In genomic region chr5:108748354-108749129, GRCh38 we compare ENCODE assay signal across 8 cellular contexts. TPM values are rescaled to one million over a fixed set of nuclear protein-coding genes. Genes with fewer than 3 reads are reported as not detected.
DNase-seq lines count a peak whose midpoint lies in the region; ATAC-seq lines count a peak whose summit lies in the region.

No MANE protein-coding gene starts in this region.

- H3K27ac Mint-ChIP-seq in CD8-positive, alpha-beta memory T cell, result peak overlapping the region; percentile 90 to 98 (median 94)

- H3K9me3 Mint-ChIP-seq in CD8-positive, alpha-beta memory T cell, result no peaks in the 10 kb centered on the region

- H3K4me1 Mint-ChIP-seq in CD8-positive, alpha-beta memory T cell, result peaks cover 10 to 18% (median 14%) of the 10 kb centered on the region in 3 donors

- peak; percentile 93 for ATAC-seq in GM19452 (IDR thresholded peaks at IDR 0.05; ENCODE audit: unreplicated experiment)

- peak overlapping the region; percentile 88 for H3K27ac ChIP-seq in CD8-positive, alpha-beta memory T cell (ENCODE audit: low read depth, low read length)

- CTCF ChIA-PET in CD8-positive, alpha-beta memory T cell (lab: Charles Lee), result interaction anchor here (1.5 to 1.8 kb wide), 2 partner anchors 10 to 20 kb away, joined by 3 to 7 read pairs; no protein-coding TSS in a partner anchor

- peaks cover 10% of the 10 kb centered on the region for H3K4me1 ChIP-seq in CD8-positive, alpha-beta memory T cell (ENCODE audit: insufficient read depth, low read length)

- H3K36me3 ChIP-seq in CD8-positive, alpha-beta memory T cell (ENCODE audit: insufficient read depth, low read length), result no peaks in the 10 kb centered on the region

- peak; percentile 95 to 99 (median 98) for DNase-seq in CD8-positive, alpha-beta memory T cell
- DNase-seq in HK-2 (ENCODE audit: unreplicated experiment) (peak; percentile 98), NCI-H82 treated with DMSO at 0.1 percent for 48 hours (lab: John Stamatoyannopoulos, UW; ENCODE audit: unreplicated experiment) (peak; percentile 95), lung microvascular endothelial cell (ENCODE audit: low read depth in 2 of 2) (peak; percentile 99)
- DNase-seq in activated CD8-positive, alpha-beta memory T cell treated with anti-CD3 and anti-CD28 coated beads for 24 hours, result peak; percentile 97
- DNase-seq in effector CD8-positive, alpha-beta T cell (lab: John Stamatoyannopoulos, UW), result peak; percentile 96
- DNase-seq in stimulated activated CD4-positive, alpha-beta T cell treated with anti-CD3 and anti-CD28 coated beads, TNF-alpha, amount 100 ng/mL, for 48 hours (ENCODE audit: low read depth in 3 of 3), result peak; percentile 92 to 98 (median 93)

- peaks cover 2 to 7% of the 10 kb centered on the region in 2 donors for H3K27me3 Mint-ChIP-seq in CD8-positive, alpha-beta memory T cell

- peak overlapping the region; percentile 84 for H3K4me3 ChIP-seq in CD8-positive, alpha-beta memory T cell (ENCODE audit: low read length)

- H3K9me3 ChIP-seq in CD8-positive, alpha-beta memory T cell (ENCODE audit: low read length), result no peaks in the 10 kb centered on the region

- peak overlapping the region; percentile 87 to 96 (median 93) for H3K4me3 Mint-ChIP-seq in CD8-positive, alpha-beta memory T cell

- H3K27me3 ChIP-seq in CD8-positive, alpha-beta memory T cell (ENCODE audit: insufficient read depth, low read length, poor library complexity, severe bottlenecking), result no peaks in the 10 kb centered on the region

- H3K36me3 Mint-ChIP-seq in CD8-positive, alpha-beta memory T cell, result peaks cover 0 to 7% (median 0%) of the 10 kb centered on the region in 3 donors

- POLR2A ChIA-PET in CD8-positive, alpha-beta memory T cell (lab: Charles Lee), result interaction anchor here (1.9 kb wide), 1 partner anchor 21 kb away, joined by 5 read pairs; no protein-coding TSS in a partner anchor

RNA-seq across cellular contexts. Expression of gene FER, which starts 0.8 kb away (rescaled TPM):
- 10 to 100 TPM; 10.1 to 10.6 TPM for total RNA-seq in CD8-positive, alpha-beta memory T cell
- polyA plus RNA-seq in CD8-positive, alpha-beta memory T cell, result 11.3 TPM
- 10.0 and 18.3 TPM in 2 replicates for total RNA-seq in lung microvascular endothelial cell

Comparison
In these comparisons a context has a peak if more than half of its experiments do, and no peak if none do; other contexts are left out.
1. Peak in every context shown above with its lines: DNase-seq, ATAC-seq, H3K4me3 ChIP-seq and H3K27ac ChIP-seq.